Comparison of ENCODE assay signal across 33 cellular contexts in genomic region chr6:40977085-40977484, GRCh38.
"Had no signal": no experiment of that assay in that cellular context is flagged by ENCODE, and none has a peak within 500 bp of the region (broad histone marks: within the 10 kb centered on the region; RNA-seq: fewer than 3 reads in every experiment).

No MANE protein-coding gene starts in this region.

- H3K36me3 ChIP-seq: ascending aorta, brain microvascular endothelial cell, breast epithelium, cardiac muscle cell had no signal

- ATAC-seq: activated naive CD4-positive, alpha-beta T cell treated with anti-CD3 and anti-CD28 coated beads, Interleukin-2, amount 50 U/mL, for 72 hours; activated naive CD8-positive, alpha-beta T cell treated with anti-CD3 and anti-CD28 coated beads, Interleukin-2, amount 50 U/mL, for 24 hours; activated T-cell treated with anti-CD3 and anti-CD28 coated beads, Interleukin-2, amount 50 U/mL, for 4 hours; activated T-cell treated with anti-CD3 and anti-CD28 coated beads, Interleukin-2, amount 50 U/mL, for 72 hours; activated T-helper 17 cell treated with anti-CD3 and anti-CD28 coated beads, Interleukin-2, amount 50 U/mL, for 72 hours; body of pancreas had no signal

- H3K27ac ChIP-seq: ascending aorta, body of pancreas, brain microvascular endothelial cell, breast epithelium, cardiac muscle cell had no signal

- FAIRE-seq: astrocyte, bronchial epithelial cell had no signal

- H3K4me1 ChIP-seq: ascending aorta, body of pancreas, breast epithelium had no signal

- H3K27me3 ChIP-seq: ascending aorta, body of pancreas, breast epithelium, cardiac muscle cell had no signal

- DNase-seq: activated effector memory CD4-positive, alpha-beta T cell treated with anti-CD3 and anti-CD28 coated beads, Interleukin-2, amount 50 U/mL, for 16 hours; activated effector memory CD4-positive, alpha-beta T cell treated with Interleukin-2 at 50 U/mL for 16 hours; activated gamma-delta T cell; activated gamma-delta T cell treated with Interleukin-2 at 50 U/mL for 16 hours; activated naive CD4-positive, alpha-beta T cell; activated naive CD4-positive, alpha-beta T cell treated with anti-CD3 and anti-CD28 coated beads for 36 hours; activated naive CD4-positive, alpha-beta T cell treated with anti-CD3 and anti-CD28 coated beads, Interleukin-2, amount 10 ng/mL, durations not matched to agents 7 days and 5 days; activated naive CD4-positive, alpha-beta T cell treated with anti-CD3 and anti-CD28 coated beads, Interleukin-2, amount 50 U/mL, for 16 hours; activated naive CD4-positive, alpha-beta T cell treated with Interleukin-2 at 50 U/mL for 16 hours; activated naive CD8-positive, alpha-beta T cell treated with anti-CD3 and anti-CD28 coated beads for 36 hours; activated naive CD8-positive, alpha-beta T cell treated with anti-CD3 and anti-CD28 coated beads, Interleukin-2, amount 10 ng/mL, durations not matched to agents 7 days and 5 days; activated naive CD8-positive, alpha-beta T cell treated with anti-CD3 and anti-CD28 coated beads, Interleukin-2, amount 50 U/mL, for 24 hours; activated T-cell treated with anti-CD3 and anti-CD28 coated beads, Interleukin-2, amount 50 U/mL, for 1 hour; activated T-cell treated with anti-CD3 and anti-CD28 coated beads, Interleukin-2, amount 50 U/mL, for 24 hours; activated T-cell treated with anti-CD3 and anti-CD28 coated beads, Interleukin-2, amount 50 U/mL, for 4 hours; activated T-cell treated with anti-CD3 and anti-CD28 coated beads, Interleukin-2, amount 50 U/mL, for 48 hours; activated T-cell treated with anti-CD3 and anti-CD28 coated beads, Interleukin-2, amount 50 U/mL, for 72 hours; amniotic stem cell; amygdala; anterior cingulate cortex; aorta; body of pancreas; brain microvascular endothelial cell; caudate nucleus; central memory CD4-positive, alpha-beta T cell; cerebellar nuclear complex had no signal

- H3K9me3 ChIP-seq: body of pancreas had no signal

- H3K4me3 ChIP-seq: ascending aorta, body of pancreas, breast epithelium, cardiac muscle cell had no signal
